In the genomic region with DNA sequence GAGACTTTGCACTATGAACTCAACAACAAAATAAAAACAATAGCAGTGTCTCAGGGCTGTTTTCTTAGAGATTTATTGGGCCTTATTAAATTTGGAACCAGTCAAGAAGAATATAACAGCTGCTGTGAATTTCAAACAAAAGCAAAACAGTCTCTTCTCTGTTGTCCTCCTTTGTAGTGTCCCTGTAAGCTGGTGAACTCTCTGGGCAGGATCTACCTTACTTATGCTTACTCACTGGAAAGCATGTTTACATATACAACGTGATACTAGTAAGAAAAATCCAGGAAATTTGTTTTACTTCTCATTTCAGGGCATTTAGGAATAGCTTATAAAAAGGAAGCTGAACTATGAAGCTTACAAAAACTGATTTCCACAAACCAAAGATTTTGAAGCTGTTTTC, we compare ENCODE assay signal across 17 cellular contexts.
A peak's percentile ranks its signal among the peaks of the same experiment; 100 is the strongest.
DNase-seq lines count a peak whose midpoint lies in the region; ATAC-seq and TF ChIP-seq lines count a peak whose summit lies in the region.
"Had no signal": no experiment of that assay in that cellular context is flagged by ENCODE, and none has a peak within 500 bp of the region (broad histone marks: within the 10 kb centered on the region; RNA-seq: fewer than 3 reads in every experiment).

No MANE protein-coding gene starts in this region.

- no peak overlapping the region for H3K27ac Mint-ChIP-seq in type B pancreatic cell
- H3K27ac Mint-ChIP-seq: H9 had no signal

- H3K36me3 ChIP-seq in GM23248 (ENCODE audit: low read depth): no peaks in the 10 kb centered on the region
- H3K36me3 ChIP-seq in fibroblast of lung (ENCODE audit: control insufficient read depth, insufficient read depth, low read length): no peaks in the 10 kb centered on the region

- peaks cover 3% of the 10 kb centered on the region for H3F3A ChIP-seq in GM23248 (ENCODE audit: insufficient read depth)

- in situ Hi-C loops in GM23248 (cut with MboI): no loop called here

- H3K4me1 ChIP-seq in GM23248 (ENCODE audit: insufficient read depth) (peaks cover 31% of the 10 kb centered on the region), fibroblast of lung (ENCODE audit: control insufficient read depth, extremely low read depth, insufficient read depth, low read length) (peaks cover 3% of the 10 kb centered on the region)

- H2AFZ ChIP-seq in GM23248 (peak overlapping the region; percentile 61), fibroblast of lung (ENCODE audit: low read length) (no peak overlapping the region)

- CTCF ChIA-PET in RWPE1 (lab: Yijun Ruan, JAX): no interaction called here

- H3K9me2 ChIP-seq in GM23248 (ENCODE audit: insufficient read depth): no peaks in the 10 kb centered on the region

- H3K36me3 Mint-ChIP-seq in type B pancreatic cell: no peaks in the 10 kb centered on the region

- TF ChIP-seq CTCF in fibroblast of lung (conservative IDR thresholded peaks at IDR 0.05 in 1 of 2, IDR thresholded peaks at IDR 0.05 in 1 of 2; ENCODE audit: low read depth in 1 of 2, low read length in 2 of 2) (no peak), type B pancreatic cell (conservative IDR thresholded peaks at IDR 0.05) (no peak), RWPE1 (conservative IDR thresholded peaks at IDR 0.05; ENCODE audit: low read depth) (no peak)

- peaks cover 3% of the 10 kb centered on the region for H3K9me3 Mint-ChIP-seq in type B pancreatic cell
- H3K9me3 Mint-ChIP-seq: H9 had no signal

- H3K27me3 Mint-ChIP-seq in type B pancreatic cell: no peaks in the 10 kb centered on the region

- no peak overlapping the region for H3K27ac ChIP-seq in GM23248
- no peak overlapping the region for H3K27ac ChIP-seq in fibroblast of lung (ENCODE audit: insufficient read depth, low read length)
- H3K27ac ChIP-seq in RWPE1: no peak overlapping the region
- H3K27ac ChIP-seq: skin epidermis had no signal

- POLR2A ChIA-PET in RWPE1 (lab: Yijun Ruan, JAX; ENCODE audit: low non-redundant PET): no interaction called here

- ATAC-seq in HG03442 (IDR thresholded peaks at IDR 0.05; ENCODE audit: unreplicated experiment): no peak
- ATAC-seq: left lobe of liver had no signal

- no peaks in the 10 kb centered on the region for H4K20me1 ChIP-seq in GM23248 (ENCODE audit: insufficient read depth)
- H4K20me1 ChIP-seq in fibroblast of lung (ENCODE audit: control insufficient read depth, extremely low read depth, insufficient read depth, low read length): no peaks in the 10 kb centered on the region

- 0% methylated on average over 1 of the region's 1 CpG for WGBS in GM23248 (ENCODE audit: low coverage in 1 of 2, low lambda C conversion rate in 2 of 2, missing lambda C conversion rate in 2 of 2), 2 experiments

- H3K9me3 ChIP-seq in GM23248 (ENCODE audit: low read depth) (no peaks in the 10 kb centered on the region), fibroblast of lung (ENCODE audit: control insufficient read depth, insufficient read depth, low read depth, low read length) (no peaks in the 10 kb centered on the region)

- 0 out of 2 replicates have a peak overlapping the region, but pooled peaks have one; percentile 7 for H3K9ac ChIP-seq in GM23248
- no peak overlapping the region for H3K9ac ChIP-seq in fibroblast of lung (ENCODE audit: insufficient read depth, low read length)

- H3K79me2 ChIP-seq in GM23248 (ENCODE audit: insufficient read depth) (no peaks in the 10 kb centered on the region), fibroblast of lung (ENCODE audit: control insufficient read depth, insufficient read depth, low read length) (no peaks in the 10 kb centered on the region)

- H3K4me3 Mint-ChIP-seq in type B pancreatic cell: no peak overlapping the region
- H3K4me3 Mint-ChIP-seq: H9 had no signal

- H3K4me3 ChIP-seq in GM23248 (no peak overlapping the region), fibroblast of lung (replicated peaks in 1 of 4; ENCODE audit: control extremely low read depth in 1 of 4, insufficient read depth in 1 of 4, low read depth in 3 of 4, low read length in 4 of 4) (no peak overlapping the region)
- H3K4me3 ChIP-seq: skin epidermis had no signal

- DNase-seq in GM23248: peak; percentile 28
- peak; percentile 36 for DNase-seq in NCI-H345 treated with DMSO at 0.1 percent for 48 hours (lab: John Stamatoyannopoulos, UW; ENCODE audit: unreplicated experiment)
- DNase-seq in fibroblast of lung (ENCODE audit: low read depth in 2 of 2): no peak
- peak; percentile 18 for DNase-seq in pons (ENCODE audit: low spot score)
- no peak for DNase-seq in type B pancreatic cell (ENCODE audit: extremely low spot score, unreplicated experiment)
- no peak for DNase-seq in RWPE1 (ENCODE audit: low spot score)
- DNase-seq in stimulated activated naive CD4-positive, alpha-beta T cell (lab: John Stamatoyannopoulos, UW): no peak
- DNase-seq: activated CD4-positive, alpha-beta T cell treated with anti-CD3 and anti-CD28 coated beads, Interleukin-2, amount 50 U/mL, for 4 hours; activated naive CD4-positive, alpha-beta T cell; COR-L47; H9; NCI-H2107; stimulated activated CD4-positive, alpha-beta T cell treated with anti-CD3 and anti-CD28 coated beads, Interleukin-4, amount 100 ng/mL, for 4 hours; SW 1271 had no signal

- no peaks in the 10 kb centered on the region for H3K27me3 ChIP-seq in GM23248 (replicated peaks; ENCODE audit: insufficient read depth)
- H3K27me3 ChIP-seq in fibroblast of lung (ENCODE audit: control insufficient read depth, insufficient read depth, low read length): no peaks in the 10 kb centered on the region

- peaks cover 17% of the 10 kb centered on the region for H3K4me1 Mint-ChIP-seq in type B pancreatic cell (ENCODE audit: unreplicated experiment)

- H3K4me2 ChIP-seq in GM23248 (ENCODE audit: unreplicated experiment) (no peak overlapping the region), fibroblast of lung (ENCODE audit: extremely low read depth, insufficient read depth, low read length) (peak overlapping the region; percentile 11)

Comparison
In these comparisons a context has a peak if more than half of its experiments do, and no peak if none do; other contexts are left out.
1. DNase-seq: peak in GM23248 (single experiment), NCI-H345 treated with DMSO at 0.1 percent for 48 hours (single experiment) and pons (single experiment); none in fibroblast of lung (0 of 2), type B pancreatic cell (single experiment), RWPE1 (single experiment) and stimulated activated naive CD4-positive, alpha-beta T cell (0 of 6).